In the genomic region with DNA sequence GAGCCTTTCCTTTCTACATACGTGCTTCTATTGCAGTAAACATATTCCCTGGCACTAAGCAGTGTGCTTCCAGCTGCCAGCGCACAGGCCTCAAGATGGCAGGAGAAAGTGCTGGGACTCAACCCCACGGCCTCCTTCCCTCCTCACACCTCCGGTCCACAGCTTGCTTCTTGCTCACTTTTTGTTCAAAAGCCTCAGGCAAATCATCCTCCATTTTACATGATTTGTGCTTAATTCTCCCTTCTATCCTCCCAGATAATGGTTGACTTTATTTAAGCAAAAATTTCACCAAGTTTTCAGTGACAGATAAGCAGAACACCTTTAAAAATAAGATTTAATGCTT, we compare ENCODE assay signal across 16 cellular contexts. TPM values are rescaled to one million over a fixed set of nuclear protein-coding genes. Genes with fewer than 3 reads are reported as not detected.
DNase-seq lines count a peak whose midpoint lies in the region; ATAC-seq and TF ChIP-seq lines count a peak whose summit lies in the region.
"Had no signal": no experiment of that assay in that cellular context is flagged by ENCODE, and none has a peak within 500 bp of the region (broad histone marks: within the 10 kb centered on the region; RNA-seq: fewer than 3 reads in every experiment).

No MANE protein-coding gene starts in this region.

- TF ChIP-seq POLR2A in IMR-90 (IDR thresholded peaks at IDR 0.05; ENCODE audit: low read depth, low read length): no peak

- no peak overlapping the region for H3K4ac ChIP-seq in IMR-90 (ENCODE audit: low read depth, low read length)

- H3K4me1 Mint-ChIP-seq in activated CD4-positive, alpha-beta T cell treated with anti-CD3 and anti-CD28 coated beads, Interleukin-2, amount 10 ng/mL, durations not matched to agents 24 days and 14 days: peaks cover 44% of the 10 kb centered on the region
- H3K4me1 Mint-ChIP-seq in activated naive CD8-positive, alpha-beta T cell treated with anti-CD3 and anti-CD28 coated beads, Interleukin-2, amount 10 ng/mL, durations not matched to agents 7 days and 5 days: peaks cover 53% of the 10 kb centered on the region
- peaks cover 58% of the 10 kb centered on the region for H3K4me1 Mint-ChIP-seq in neural progenitor cell

- H3K27ac Mint-ChIP-seq in activated CD4-positive, alpha-beta T cell treated with anti-CD3 and anti-CD28 coated beads, Interleukin-2, amount 10 ng/mL, durations not matched to agents 24 days and 14 days: peak overlapping the region; percentile 1
- peak overlapping the region; percentile 93 for H3K27ac Mint-ChIP-seq in activated naive CD8-positive, alpha-beta T cell treated with anti-CD3 and anti-CD28 coated beads, Interleukin-2, amount 10 ng/mL, durations not matched to agents 7 days and 5 days
- H3K27ac Mint-ChIP-seq in neural progenitor cell: peak overlapping the region; percentile 5

- CTCF ChIA-PET in IMR-90 (lab: Yijun Ruan, JAX): no interaction called here

- no peak for ATAC-seq in IMR-90 (ENCODE audit: low read depth)
- no peak for ATAC-seq in activated naive CD8-positive, alpha-beta T cell treated with anti-CD3 and anti-CD28 coated beads, Interleukin-2, amount 10 ng/mL, durations not matched to agents 7 days and 5 days (ENCODE audit: low read depth)
- no peak for ATAC-seq in left cardiac atrium
- ATAC-seq in HG03565 (IDR thresholded peaks at IDR 0.05; ENCODE audit: unreplicated experiment): no peak
- ATAC-seq: PC-3 had no signal

- H3K27me3 ChIP-seq in IMR-90 (ENCODE audit: control insufficient read depth, insufficient read depth, low read length) (no peaks in the 10 kb centered on the region), neural progenitor cell (no peaks in the 10 kb centered on the region)
- H3K27me3 ChIP-seq: ascending aorta, transverse colon had no signal

- WGBS in IMR-90 (ENCODE audit: extremely low coverage in 2 of 2, insufficient read length in 1 of 2), 2 experiments: 67% methylated on average over 2 of the region's 4 CpGs; no CpG with 5 or more reads in 1 of the 2 experiments

- H3K56ac ChIP-seq in IMR-90 (ENCODE audit: extremely low read depth, insufficient read depth, low read length): no peak overlapping the region

- no peak overlapping the region for H3K18ac ChIP-seq in IMR-90 (ENCODE audit: low read depth, low read length)

- BruUV-seq in IMR-90 (replicated peaks; lab: Mats Ljungman, UMichigan): no TSS peak

- no peaks in the 10 kb centered on the region for H3K9me3 Mint-ChIP-seq in activated CD4-positive, alpha-beta T cell treated with anti-CD3 and anti-CD28 coated beads, Interleukin-2, amount 10 ng/mL, durations not matched to agents 24 days and 14 days
- no peaks in the 10 kb centered on the region for H3K9me3 Mint-ChIP-seq in activated naive CD8-positive, alpha-beta T cell treated with anti-CD3 and anti-CD28 coated beads, Interleukin-2, amount 10 ng/mL, durations not matched to agents 7 days and 5 days
- no peaks in the 10 kb centered on the region for H3K9me3 Mint-ChIP-seq in neural progenitor cell

- peaks cover 14% of the 10 kb centered on the region for H3K9me1 ChIP-seq in IMR-90 (ENCODE audit: insufficient read depth, low read length)

- no peak overlapping the region for H4K91ac ChIP-seq in IMR-90 (ENCODE audit: insufficient read depth, low read depth, low read length)

- H3K4me2 ChIP-seq in IMR-90 (ENCODE audit: low read depth, low read length) (no peak overlapping the region), neural progenitor cell (no peak overlapping the region)

- dilution Hi-C loops in IMR-90 (cut with HindIII; ENCODE audit: low sequenced_read_pairs, unreplicated experiment): no loop called here

- no peak overlapping the region for H2AK9ac ChIP-seq in IMR-90 (replicated peaks; ENCODE audit: low read depth, low read length, poor library complexity)

- H2AK5ac ChIP-seq in IMR-90 (ENCODE audit: low read depth, low read length): no peak overlapping the region

- TF ChIP-seq RAD21 in IMR-90 (IDR thresholded peaks at IDR 0.05; ENCODE audit: low read length): no peak

- H3K4me3 Mint-ChIP-seq in activated CD4-positive, alpha-beta T cell treated with anti-CD3 and anti-CD28 coated beads, Interleukin-2, amount 10 ng/mL, durations not matched to agents 24 days and 14 days: peak overlapping the region; percentile 51
- peak overlapping the region; percentile 57 for H3K4me3 Mint-ChIP-seq in activated naive CD8-positive, alpha-beta T cell treated with anti-CD3 and anti-CD28 coated beads, Interleukin-2, amount 10 ng/mL, durations not matched to agents 7 days and 5 days
- no peak overlapping the region for H3K4me3 Mint-ChIP-seq in neural progenitor cell

- H4K20me1 ChIP-seq in IMR-90 (ENCODE audit: insufficient read depth, low read length) (peaks cover 4% of the 10 kb centered on the region; the same call in 1 of the 2 replicates), neural progenitor cell (ENCODE audit: low read depth) (peaks cover 36% of the 10 kb centered on the region)

- intact Hi-C loops in activated CD4-positive, alpha-beta T cell treated with anti-CD3 and anti-CD28 coated beads, Interleukin-2, amount 10 ng/mL, durations not matched to agents 24 days and 14 days (cut with micrococcal nuclease): loop anchor here (1.0 kb wide), 1 partner anchor 59 kb away; no protein-coding TSS in a partner anchor
- intact Hi-C loops in IMR-90 (cut with micrococcal nuclease): no loop called here
- intact Hi-C loops in left cardiac atrium (cut with DNase I): no loop called here

- H3K36me3 ChIP-seq in IMR-90 (ENCODE audit: control insufficient read depth, insufficient read depth, low read length): peaks cover 2% of the 10 kb centered on the region; the same call in 1 of the 2 replicates
- no peaks in the 10 kb centered on the region for H3K36me3 ChIP-seq in neural progenitor cell
- H3K36me3 ChIP-seq: prostate gland, transverse colon had no signal

- H3K79me2 ChIP-seq in neural progenitor cell (ENCODE audit: low read depth): peaks cover 31% of the 10 kb centered on the region

- no peak overlapping the region for H4K8ac ChIP-seq in IMR-90 (ENCODE audit: low read depth in 2 of 2, low read length in 2 of 2)

- H3K14ac ChIP-seq in IMR-90 (replicated peaks; ENCODE audit: low read depth, low read length): no peak overlapping the region

- H3K27me3 Mint-ChIP-seq in activated CD4-positive, alpha-beta T cell treated with anti-CD3 and anti-CD28 coated beads, Interleukin-2, amount 10 ng/mL, durations not matched to agents 24 days and 14 days: no peaks in the 10 kb centered on the region
- H3K27me3 Mint-ChIP-seq in activated naive CD8-positive, alpha-beta T cell treated with anti-CD3 and anti-CD28 coated beads, Interleukin-2, amount 10 ng/mL, durations not matched to agents 7 days and 5 days: no peaks in the 10 kb centered on the region
- H3K27me3 Mint-ChIP-seq in neural progenitor cell (ENCODE audit: insufficient read depth, low read depth): peaks cover 5% of the 10 kb centered on the region

- H3K9me3 ChIP-seq in IMR-90 (ENCODE audit: control insufficient read depth, insufficient read depth, low read length): no peaks in the 10 kb centered on the region
- no peaks in the 10 kb centered on the region for H3K9me3 ChIP-seq in neural progenitor cell (ENCODE audit: low read depth)
- H3K9me3 ChIP-seq: ascending aorta, prostate gland, transverse colon had no signal

- POLR2A ChIA-PET in IMR-90 (lab: Charles Lee; ENCODE audit: unreplicated experiment): no interaction called here
- POLR2A ChIA-PET in activated naive CD8-positive, alpha-beta T cell treated with anti-CD3 and anti-CD28 coated beads, Interleukin-2, amount 10 ng/mL, durations not matched to agents 7 days and 5 days (lab: Charles Lee): interaction anchor here (1.4 to 3.3 kb wide), 5 partner anchors 9 to 32 kb away, joined by 3 to 22 read pairs (median 13); no protein-coding TSS in a partner anchor

- H2BK5ac ChIP-seq in IMR-90 (ENCODE audit: low read depth, low read length, poor library complexity, severe bottlenecking): no peak overlapping the region

- no peak overlapping the region for H3K27ac ChIP-seq in IMR-90 (ENCODE audit: insufficient read depth, low read length)
- no peak overlapping the region for H3K27ac ChIP-seq in neural progenitor cell
- H3K27ac ChIP-seq: ascending aorta, prostate gland, transverse colon had no signal

- no peak overlapping the region for H3K23ac ChIP-seq in IMR-90 (ENCODE audit: low read depth, low read length)

- no peak overlapping the region for H2BK15ac ChIP-seq in IMR-90 (ENCODE audit: low read depth, low read length)

- H3K4me1 ChIP-seq in IMR-90 (ENCODE audit: control insufficient read depth, insufficient read depth, low read length): peaks cover 10% of the 10 kb centered on the region
- H3K4me1 ChIP-seq in neural progenitor cell: peaks cover 27% of the 10 kb centered on the region
- H3K4me1 ChIP-seq: prostate gland had no signal

- H3K36me3 Mint-ChIP-seq in activated CD4-positive, alpha-beta T cell treated with anti-CD3 and anti-CD28 coated beads, Interleukin-2, amount 10 ng/mL, durations not matched to agents 24 days and 14 days (ENCODE audit: low read depth): peaks cover 26% of the 10 kb centered on the region
- peaks cover 20% of the 10 kb centered on the region for H3K36me3 Mint-ChIP-seq in activated naive CD8-positive, alpha-beta T cell treated with anti-CD3 and anti-CD28 coated beads, Interleukin-2, amount 10 ng/mL, durations not matched to agents 7 days and 5 days
- H3K36me3 Mint-ChIP-seq in neural progenitor cell: peaks cover 18% of the 10 kb centered on the region

- H2AFZ ChIP-seq in IMR-90 (replicated peaks; ENCODE audit: low read length, poor library complexity) (peak overlapping the region; percentile 57), neural progenitor cell (replicated peaks) (no peak overlapping the region)

- H3K9ac ChIP-seq in IMR-90 (ENCODE audit: low read depth, low read length): no peak overlapping the region
- no peak overlapping the region for H3K9ac ChIP-seq in neural progenitor cell

- peaks cover 0 to 6% of the 10 kb centered on the region in 2 experiments; a peak in 2 of 4 replicates for H3K79me1 ChIP-seq in IMR-90 (ENCODE audit: low read depth in 1 of 2, low read length in 2 of 2)

- no peak overlapping the region for H4K5ac ChIP-seq in IMR-90 (ENCODE audit: low read depth, low read length)

- no peaks in the 10 kb centered on the region for H3F3A ChIP-seq in neural progenitor cell (ENCODE audit: low read depth)

- in situ Hi-C loops in IMR-90 (cut with MboI; ENCODE audit: low sequenced_read_pairs): loop anchor here (25.0 kb wide), 1 partner anchor 270 kb away; no protein-coding TSS in a partner anchor

- TF ChIP-seq CTCF in IMR-90 (conservative IDR thresholded peaks at IDR 0.05; ENCODE audit: low read depth, low read length): no peak
- no peak for TF ChIP-seq CTCF in neural progenitor cell (IDR thresholded peaks at IDR 0.05)

- no peak overlapping the region for H2BK120ac ChIP-seq in IMR-90 (ENCODE audit: low read depth, low read length)

- no peak overlapping the region for H2BK20ac ChIP-seq in IMR-90 (ENCODE audit: low read depth, low read length)

- no peak overlapping the region for H3K4me3 ChIP-seq in IMR-90 (ENCODE audit: insufficient read depth, low read depth, low read length)
- H3K4me3 ChIP-seq in neural progenitor cell: no peak overlapping the region
- H3K4me3 ChIP-seq: ascending aorta, prostate gland, transverse colon had no signal

- DNase-seq in activated CD4-positive, alpha-beta T cell treated with anti-CD3 and anti-CD28 coated beads, Interleukin-2, amount 10 ng/mL, durations not matched to agents 24 days and 14 days: no peak
- no peak for DNase-seq in activated CD4-positive, alpha-beta T cell treated with anti-CD3 and anti-CD28 coated beads for 4 hours
- DNase-seq in IMR-90 (no peak), neural progenitor cell (ENCODE audit: low spot score) (no peak), left cardiac atrium (no peak), globus pallidus (ENCODE audit: low spot score) (no peak)
- DNase-seq in activated naive CD8-positive, alpha-beta T cell treated with anti-CD3 and anti-CD28 coated beads, Interleukin-2, amount 10 ng/mL, durations not matched to agents 7 days and 5 days: no peak
- DNase-seq: ACHN, mesenchymal stem cell, NCI-H1092 treated with DMSO at 0.1 percent for 48 hours, NCI-H446 treated with DMSO at 0.1 percent for 48 hours, PC-3, transverse colon had no signal

RNA-seq across cellular contexts. Expression of a gene that starts 5.5 kb away (rescaled TPM):
- total RNA-seq in activated CD4-positive, alpha-beta T cell treated with anti-CD3 and anti-CD28 coated beads, Interleukin-2, amount 10 ng/mL, durations not matched to agents 24 days and 14 days: 7.2 and 8.2 TPM in 2 replicates
- total RNA-seq in IMR-90 (2012; rRNA removed): 0.36 and 0.56 TPM in 2 replicates
- polyA plus RNA-seq in IMR-90 (2012; rRNA removed): 0.67 and 0.74 TPM in 2 replicates
- polyA plus RNA-seq in IMR-90 (2012; cell fraction: cytosol; rRNA removed): 0.35 and 0.46 TPM in 2 replicates
- 1.4 and 1.8 TPM in 2 replicates for polyA plus RNA-seq in IMR-90 (2012; cell fraction: nucleus; rRNA removed; ENCODE audit: low replicate concordance)
- 1 to 10 TPM; 8.1 to 8.4 TPM for total RNA-seq in activated naive CD8-positive, alpha-beta T cell treated with anti-CD3 and anti-CD28 coated beads, Interleukin-2, amount 10 ng/mL, durations not matched to agents 7 days and 5 days
- 6.9 and 8.8 TPM in 2 replicates for total RNA-seq in neural progenitor cell (ENCODE audit: low replicate concordance)
- total RNA-seq in left cardiac atrium: 1 to 10 TPM; 1.4 to 1.7 TPM
- total RNA-seq: ascending aorta had no signal

RNA-seq across cellular contexts. Expression of a gene that starts 47.9 kb away (rescaled TPM):
- 217 and 222 TPM in 2 replicates for total RNA-seq in activated CD4-positive, alpha-beta T cell treated with anti-CD3 and anti-CD28 coated beads, Interleukin-2, amount 10 ng/mL, durations not matched to agents 24 days and 14 days
- total RNA-seq in IMR-90 (2012; rRNA removed) (68.0 and 85.9 TPM in 2 replicates), neural progenitor cell (ENCODE audit: low replicate concordance) (74.5 and 101 TPM in 2 replicates), left cardiac atrium (10 to 100 TPM; 53.4 to 82.2 TPM)
- polyA plus RNA-seq in IMR-90 (2012; rRNA removed): 63.4 and 64.7 TPM in 2 replicates
- 27.3 and 44.4 TPM in 2 replicates for polyA plus RNA-seq in IMR-90 (2012; cell fraction: cytosol; rRNA removed)
- polyA plus RNA-seq in IMR-90 (2012; cell fraction: nucleus; rRNA removed; ENCODE audit: low replicate concordance): 22.8 and 69.6 TPM in 2 replicates
- 10 to 100 TPM; 68.3 to 75.1 TPM for total RNA-seq in activated naive CD8-positive, alpha-beta T cell treated with anti-CD3 and anti-CD28 coated beads, Interleukin-2, amount 10 ng/mL, durations not matched to agents 7 days and 5 days

Comparison
In these comparisons a context has a peak if more than half of its experiments do, and no peak if none do; other contexts are left out.
1. H3K27ac Mint-ChIP-seq: peak in every context shown above with its lines; median percentile 93 in activated naive CD8-positive, alpha-beta T cell treated with anti-CD3 and anti-CD28 coated beads, Interleukin-2, amount 10 ng/mL, durations not matched to agents 7 days and 5 days; 5 in neural progenitor cell; 1 in activated CD4-positive, alpha-beta T cell treated with anti-CD3 and anti-CD28 coated beads, Interleukin-2, amount 10 ng/mL, durations not matched to agents 24 days and 14 days.